24 cellular contexts compared by ENCODE assay signal in the genomic region with DNA sequence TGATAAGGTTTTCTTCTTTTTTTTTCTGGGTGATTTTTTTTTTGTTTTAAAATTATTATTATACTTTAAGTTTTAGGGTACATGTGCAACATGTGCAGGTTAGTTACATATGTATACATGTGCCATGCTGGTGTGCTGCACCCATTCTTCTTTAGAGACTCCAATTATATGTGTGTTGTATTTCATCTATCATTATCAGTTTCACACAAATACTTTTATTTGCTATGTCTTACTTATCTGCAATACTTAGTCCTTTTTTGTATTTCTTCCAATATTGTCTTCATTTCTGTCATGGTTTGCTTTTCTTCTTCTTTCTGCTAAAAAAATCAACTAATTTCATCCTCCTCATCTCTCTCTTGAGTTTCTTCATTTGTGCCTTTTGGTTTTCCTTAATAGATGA.
"Had no signal": no experiment of that assay in that cellular context is flagged by ENCODE, and none has a peak within 500 bp of the region (broad histone marks: within the 10 kb centered on the region; RNA-seq: fewer than 3 reads in every experiment).

No MANE protein-coding gene starts in this region.

- DNase-seq: occipital lobe; ovary; posterior cingulate gyrus; psoas muscle; right cardiac atrium; right lobe of liver; sigmoid colon; small intestine; stimulated activated CD4-positive, alpha-beta T cell treated with anti-CD3 and anti-CD28 coated beads, Interleukin-15, amount 100 ng/mL, for 24 hours; stimulated activated CD4-positive, alpha-beta T cell treated with anti-CD3 and anti-CD28 coated beads, Interleukin-2, amount 100 ng/mL, for 24 hours; stimulated activated CD4-positive, alpha-beta T cell treated with anti-CD3 and anti-CD28 coated beads, Interleukin-2, amount 100 ng/mL, for 48 hours; stimulated activated CD4-positive, alpha-beta T cell treated with anti-CD3 and anti-CD28 coated beads, Interleukin-4, amount 100 ng/mL, for 24 hours; stimulated activated naive B cell treated with anti-CD40 and anti-IgM and Interleukin-4, amounts not matched to agents 10 μg/mL and 1 μg/mL and 100 μg/mL, for 72 hours; stimulated activated naive CD4-positive, alpha-beta T cell treated with Interleukin-2 at 50 U/mL for 16 hours; stomach; thyroid gland; trophoblast cell; upper lobe of left lung had no signal

- ATAC-seq: psoas muscle; right cardiac atrium; right lobe of liver; stimulated activated effector memory CD8-positive, alpha-beta T cell treated with anti-CD3 and anti-CD28 coated beads, Interleukin-12 subunit alpha, Interleukin-12 subunit beta, amount 100 ng/mL, for 72 hours; stimulated activated naive B cell treated with anti-CD40 and anti-IgM and Interleukin-4, amounts not matched to agents 10 μg/mL and 1 μg/mL and 100 μg/mL, for 72 hours had no signal

- H3K4me1 ChIP-seq: parathyroid adenoma, psoas muscle, thyroid gland had no signal

- H3K36me3 ChIP-seq: ovary, right lobe of liver, sigmoid colon, stomach, thoracic aorta, thyroid gland, tibial nerve, upper lobe of left lung, vagina had no signal

- H3K4me3 ChIP-seq: neural progenitor cell, ovary, psoas muscle, right lobe of liver, sigmoid colon, stomach, thoracic aorta, thyroid gland, tibial nerve, upper lobe of left lung, vagina had no signal

- H3K9me3 ChIP-seq: ovary, sigmoid colon, thyroid gland, vagina had no signal

- H3K27ac ChIP-seq: neural progenitor cell, ovary, parathyroid adenoma, psoas muscle, right lobe of liver, sigmoid colon, stomach, thoracic aorta, thyroid gland, tibial nerve, upper lobe of left lung, vagina had no signal
